17 cellular contexts compared by ENCODE assay signal in genomic region chr5:56078675-56079500, GRCh38.
DNase-seq lines count a peak whose midpoint lies in the region; ATAC-seq, FAIRE-seq and TF ChIP-seq lines count a peak whose summit lies in the region.
"Had no signal": no experiment of that assay in that cellular context is flagged by ENCODE, and none has a peak within 500 bp of the region (broad histone marks: within the 10 kb centered on the region; RNA-seq: fewer than 3 reads in every experiment).

No MANE protein-coding gene starts in this region.

- no peaks in the 10 kb centered on the region for H3K36me3 ChIP-seq in fibroblast of lung (ENCODE audit: control insufficient read depth, insufficient read depth, low read length)
- H3K36me3 ChIP-seq in right lobe of liver = no peaks in the 10 kb centered on the region
- H3K36me3 ChIP-seq in suprapubic skin = no peaks in the 10 kb centered on the region
- H3K36me3 ChIP-seq in testis (ENCODE audit: low read depth, missing control alignments) = no peaks in the 10 kb centered on the region
- no peaks in the 10 kb centered on the region for H3K36me3 ChIP-seq in kidney (ENCODE audit: control insufficient read depth in 1 of 2, insufficient read depth in 2 of 2, low read length in 2 of 2)

- H3K4me1 ChIP-seq in fibroblast of lung (ENCODE audit: control insufficient read depth, extremely low read depth, insufficient read depth, low read length) = peaks cover 9% of the 10 kb centered on the region
- H3K4me1 ChIP-seq in right lobe of liver = peaks cover 0 to 14% (median 0%) of the 10 kb centered on the region in 4 donors
- H3K4me1 ChIP-seq in suprapubic skin = peaks cover 19% of the 10 kb centered on the region
- no peaks in the 10 kb centered on the region for H3K4me1 ChIP-seq in testis
- peaks cover 0 to 4% of the 10 kb centered on the region in 2 donors for H3K4me1 ChIP-seq in kidney (ENCODE audit: control insufficient read depth in 1 of 2, insufficient read depth in 1 of 2, low read depth in 1 of 2, low read length in 2 of 2)

- peak; percentile 45 for DNase-seq in GM03348 (ENCODE audit: low spot score)
- DNase-seq in fibroblast of lung (ENCODE audit: low read depth in 2 of 2) = peak; percentile 11 to 85
- peak in 2 of 3 donors; percentile 42 to 60 for DNase-seq in right lobe of liver
- DNase-seq in suprapubic skin (ENCODE audit: low spot score in 2 of 2) = peak in 1 of 2 donors; percentile 68
- DNase-seq in testis = no peak
- DNase-seq in NOMO-1 (lab: John Stamatoyannopoulos, UW; ENCODE audit: unreplicated experiment in 2 of 2) = no peak
- DNase-seq in kidney = no peak
- DNase-seq: activated B cell treated with CpG ODN at 0.5 μM for 24 hours; activated naive CD4-positive, alpha-beta T cell treated with anti-CD3 and anti-CD28 coated beads, Interleukin-2, amount 10 ng/mL, durations not matched to agents 7 days and 5 days; DMS153; effector CD8-positive, alpha-beta T cell; glutamatergic neuron; islet precursor cell; NCI-H2029; stimulated activated CD4-positive, alpha-beta T cell treated with anti-CD3 and anti-CD28 coated beads, Interleukin-1b, Interleukin-23, amount 100 ng/mL, for 48 hours had no signal

- H3K9me3 ChIP-seq in fibroblast of lung (ENCODE audit: control insufficient read depth, insufficient read depth, low read depth, low read length) = no peaks in the 10 kb centered on the region
- no peaks in the 10 kb centered on the region for H3K9me3 ChIP-seq in right lobe of liver
- H3K9me3 ChIP-seq in suprapubic skin = no peaks in the 10 kb centered on the region
- no peaks in the 10 kb centered on the region for H3K9me3 ChIP-seq in testis
- H3K9me3 ChIP-seq in kidney (ENCODE audit: control insufficient read depth in 1 of 2, low read length in 2 of 2) = no peaks in the 10 kb centered on the region

- no peak overlapping the region for H3K4me3 ChIP-seq in fibroblast of lung (replicated peaks in 1 of 4; ENCODE audit: control extremely low read depth in 1 of 4, insufficient read depth in 1 of 4, low read depth in 3 of 4, low read length in 4 of 4)
- no peak overlapping the region for H3K4me3 ChIP-seq in right lobe of liver
- H3K4me3 ChIP-seq in suprapubic skin = no peak overlapping the region
- H3K4me3 ChIP-seq in testis = no peak overlapping the region
- H3K4me3 ChIP-seq in kidney (ENCODE audit: low read length in 2 of 2) = no peak overlapping the region

- no peak overlapping the region for H3K9ac ChIP-seq in fibroblast of lung (ENCODE audit: insufficient read depth, low read length)
- H3K9ac ChIP-seq in kidney (ENCODE audit: low read length in 2 of 2) = no peak overlapping the region

- H3K79me2 ChIP-seq in fibroblast of lung (ENCODE audit: control insufficient read depth, insufficient read depth, low read length) = no peaks in the 10 kb centered on the region

- no peak for FAIRE-seq in kidney (lab: Jason Lieb, UNC)
- FAIRE-seq: RCC 7860 had no signal

- ATAC-seq in right lobe of liver = peak; percentile 53 to 85 (median 82)
- ATAC-seq in GM19328 (IDR thresholded peaks at IDR 0.05; ENCODE audit: unreplicated experiment) = no peak

- no peak for TF ChIP-seq EP300 in suprapubic skin (IDR thresholded peaks at IDR 0.05)

- 69% methylated on average over 8 of the region's 9 CpGs for WGBS in right lobe of liver (ENCODE audit: insufficient coverage, low coverage, low lambda C conversion rate, missing lambda C conversion rate)
- WGBS in suprapubic skin = 73% methylated on average over 9 of the region's 9 CpGs
- WGBS in testis, 2 donors = 83 to 85% methylated on average over 9 of the region's 9 CpGs

- H4K20me1 ChIP-seq in fibroblast of lung (ENCODE audit: control insufficient read depth, extremely low read depth, insufficient read depth, low read length) = no peaks in the 10 kb centered on the region

- H3K27ac ChIP-seq in fibroblast of lung (ENCODE audit: insufficient read depth, low read length) (no peak overlapping the region), right lobe of liver (peak overlapping the region in 1 of 3 donors; percentile 51), suprapubic skin (peak overlapping the region; percentile 5), testis (no peak overlapping the region), kidney (ENCODE audit: low read depth in 2 of 2, low read length in 2 of 2) (no peak overlapping the region)

- TF ChIP-seq CTCF in fibroblast of lung (conservative IDR thresholded peaks at IDR 0.05 in 1 of 2, IDR thresholded peaks at IDR 0.05 in 1 of 2; ENCODE audit: low read depth in 1 of 2, low read length in 2 of 2) (no peak), right lobe of liver (IDR thresholded peaks at IDR 0.05) (no peak), suprapubic skin (IDR thresholded peaks at IDR 0.05) (no peak), testis (IDR thresholded peaks at IDR 0.05) (no peak), kidney (IDR thresholded peaks at IDR 0.05; ENCODE audit: borderline replicate concordance, extremely low read depth, insufficient read depth) (no peak)

- no peak for TF ChIP-seq POLR2A in right lobe of liver (IDR thresholded peaks at IDR 0.05)
- TF ChIP-seq POLR2A in suprapubic skin (IDR thresholded peaks at IDR 0.05) = no peak
- TF ChIP-seq POLR2A in testis (IDR thresholded peaks at IDR 0.05) = no peak

- H3K27me3 ChIP-seq in fibroblast of lung (ENCODE audit: control insufficient read depth, insufficient read depth, low read length) = no peaks in the 10 kb centered on the region
- no peaks in the 10 kb centered on the region for H3K27me3 ChIP-seq in right lobe of liver
- no peaks in the 10 kb centered on the region for H3K27me3 ChIP-seq in suprapubic skin
- no peaks in the 10 kb centered on the region for H3K27me3 ChIP-seq in testis

- intact Hi-C loops in right lobe of liver (cut with DNase I) (no loop called here), testis (cut with DNase I; ENCODE audit: low total_unique reads) (loop anchor here (10.0 kb wide), 1 partner anchor 106 kb away; no protein-coding TSS in a partner anchor), kidney (cut with DNase I) (no loop called here)

- no peak overlapping the region for H3K4me2 ChIP-seq in fibroblast of lung (ENCODE audit: extremely low read depth, insufficient read depth, low read length)

- no peak overlapping the region for H2AFZ ChIP-seq in fibroblast of lung (ENCODE audit: low read length)

Comparison
In these comparisons a context has a peak if more than half of its experiments do, and no peak if none do; other contexts are left out.
1. DNase-seq: peak in GM03348 (single experiment), fibroblast of lung (2 of 2) and right lobe of liver (2 of 3); none in testis (single experiment), NOMO-1 (0 of 2) and kidney (single experiment).